8 cellular contexts compared by ENCODE assay signal in genomic region chr21:34885636-34886553, GRCh38.
A peak's percentile ranks its signal among the peaks of the same experiment; 100 is the strongest.
DNase-seq lines count a peak whose midpoint lies in the region; ATAC-seq and TF ChIP-seq lines count a peak whose summit lies in the region.

No MANE protein-coding gene starts in this region.

- no peaks in the 10 kb centered on the region for H3K27me3 Mint-ChIP-seq in effector memory CD8-positive, alpha-beta T cell

- WGBS in GM23248 (ENCODE audit: low coverage in 1 of 2, low lambda C conversion rate in 2 of 2, missing lambda C conversion rate in 2 of 2), 2 experiments, result 2 to 3% methylated on average over 29 of the region's 29 CpGs

- H3K27ac ChIP-seq in GM23248, result peak overlapping the region; percentile 99
- no peak overlapping the region for H3K27ac ChIP-seq in neural cell (ENCODE audit: low read length)
- no peak overlapping the region for H3K27ac ChIP-seq in caudate nucleus (ENCODE audit: low read depth, low read length)

- TF ChIP-seq CTCF in neural cell (IDR thresholded peaks at IDR 0.05; ENCODE audit: poor library complexity, severe bottlenecking), result no peak

- TF ChIP-seq RAD21 in neural cell (conservative IDR thresholded peaks at IDR 0.05), result no peak

- H4K20me1 ChIP-seq in GM23248 (ENCODE audit: insufficient read depth) (no peaks in the 10 kb centered on the region), neural cell (ENCODE audit: insufficient read depth) (no peaks in the 10 kb centered on the region)

- peak overlapping the region; percentile 99 to 100 for H3K4me3 Mint-ChIP-seq in effector memory CD8-positive, alpha-beta T cell

- H3K9me2 ChIP-seq in GM23248 (ENCODE audit: insufficient read depth) (no peaks in the 10 kb centered on the region), neural cell (ENCODE audit: insufficient read depth, low read length) (no peaks in the 10 kb centered on the region)

- H3K27me3 ChIP-seq in GM23248 (replicated peaks; ENCODE audit: insufficient read depth), result no peaks in the 10 kb centered on the region
- H3K27me3 ChIP-seq in neural cell (ENCODE audit: insufficient read depth, low read depth, low read length), result peaks cover 77% of the 10 kb centered on the region

- peaks cover 30% of the 10 kb centered on the region for H3K4me1 ChIP-seq in GM23248 (ENCODE audit: insufficient read depth)

- H3K27ac Mint-ChIP-seq in effector memory CD8-positive, alpha-beta T cell, result peak overlapping the region; percentile 82 to 99

- DNase-seq in GM23248 (peak; percentile 43), RPMI8226 (peak; percentile 48), NCI-H510A (lab: John Stamatoyannopoulos, UW) (no peak), caudate nucleus (lab: John Stamatoyannopoulos, UW) (no peak), NCI-H1694 treated with DMSO at 0.1 percent for 48 hours (lab: John Stamatoyannopoulos, UW) (no peak), MV-4-11 (lab: John Stamatoyannopoulos, UW) (no peak)
- DNase-seq in effector memory CD8-positive, alpha-beta T cell, result no peak

- H3K4me2 ChIP-seq in GM23248 (ENCODE audit: unreplicated experiment) (peak overlapping the region; percentile 99), neural cell (ENCODE audit: low read length) (no peak overlapping the region)

- H3F3A ChIP-seq in GM23248 (ENCODE audit: insufficient read depth) (peaks cover 56% of the 10 kb centered on the region), neural cell (ENCODE audit: insufficient read depth, low read length, poor library complexity, severe bottlenecking) (no peaks in the 10 kb centered on the region)

- in situ Hi-C loops in GM23248 (cut with MboI), result loop anchor here (10.0 to 25.0 kb wide), 5 partner anchors 326 to 1051 kb away; no protein-coding TSS in a partner anchor

- H2AFZ ChIP-seq in GM23248, result no peak overlapping the region
- H2AFZ ChIP-seq in neural cell (ENCODE audit: low read depth, low read length), result no peak overlapping the region

- H3K9ac ChIP-seq in GM23248, result peak overlapping the region; percentile 100
- H3K9ac ChIP-seq in neural cell (ENCODE audit: low read length), result no peak overlapping the region

- TF ChIP-seq EP300 in neural cell (conservative IDR thresholded peaks at IDR 0.05; ENCODE audit: poor library complexity, severe bottlenecking), result no peak

- H3K9me3 ChIP-seq in GM23248 (ENCODE audit: low read depth) (no peaks in the 10 kb centered on the region), neural cell (ENCODE audit: low read length) (no peaks in the 10 kb centered on the region)

- H3K4me1 Mint-ChIP-seq in effector memory CD8-positive, alpha-beta T cell (ENCODE audit: low read depth in 2 of 2), result peaks cover 35 to 43% of the 10 kb centered on the region in 2 donors

- H3K79me2 ChIP-seq in GM23248 (ENCODE audit: insufficient read depth) (peaks cover 81% of the 10 kb centered on the region), neural cell (replicated peaks; ENCODE audit: insufficient read depth, low read length) (no peaks in the 10 kb centered on the region)

- ATAC-seq in effector memory CD8-positive, alpha-beta T cell (replicated peaks), result no peak

- H3K4me3 ChIP-seq in GM23248 (peak overlapping the region; percentile 97), neural cell (ENCODE audit: low read length) (peak overlapping the region; percentile 62)

- H3K9me3 Mint-ChIP-seq in effector memory CD8-positive, alpha-beta T cell, result no peaks in the 10 kb centered on the region

- H3K36me3 Mint-ChIP-seq in effector memory CD8-positive, alpha-beta T cell (ENCODE audit: insufficient read depth), result peaks cover 45% of the 10 kb centered on the region

- H3K36me3 ChIP-seq in GM23248 (ENCODE audit: low read depth), result peaks cover 39% of the 10 kb centered on the region
- no peaks in the 10 kb centered on the region for H3K36me3 ChIP-seq in neural cell (ENCODE audit: insufficient read depth, low read length)

TF ChIP-seq in neural cell, 6 proteins besides CTCF, POLR2A, EP300 and RAD21:
- TF ChIP-seq TAF1 (IDR thresholded peaks at IDR 0.05; ENCODE audit: low read depth) (no peak), MXI1 (conservative IDR thresholded peaks at IDR 0.05; ENCODE audit: poor library complexity, severe bottlenecking) (no peak), EZH2 (IDR thresholded peaks at IDR 0.05; ENCODE audit: borderline replicate concordance, insufficient read depth, low read length, poor library complexity, severe bottlenecking) (no peak), REST (IDR thresholded peaks at IDR 0.05; ENCODE audit: borderline replicate concordance) (no peak), SMC3 (conservative IDR thresholded peaks at IDR 0.05; ENCODE audit: poor library complexity) (no peak), POLR2AphosphoS5 (IDR thresholded peaks at IDR 0.05) (no peak)

Comparison
In these comparisons a context has a peak if more than half of its experiments do, and no peak if none do; other contexts are left out.
1. DNase-seq: peak in GM23248 (single experiment) and RPMI8226 (single experiment); none in effector memory CD8-positive, alpha-beta T cell (0 of 3), NCI-H510A (single experiment), caudate nucleus (0 of 61), NCI-H1694 treated with DMSO at 0.1 percent for 48 hours (single experiment) and MV-4-11 (single experiment).